13 cellular contexts compared by ENCODE assay signal in the genomic region with DNA sequence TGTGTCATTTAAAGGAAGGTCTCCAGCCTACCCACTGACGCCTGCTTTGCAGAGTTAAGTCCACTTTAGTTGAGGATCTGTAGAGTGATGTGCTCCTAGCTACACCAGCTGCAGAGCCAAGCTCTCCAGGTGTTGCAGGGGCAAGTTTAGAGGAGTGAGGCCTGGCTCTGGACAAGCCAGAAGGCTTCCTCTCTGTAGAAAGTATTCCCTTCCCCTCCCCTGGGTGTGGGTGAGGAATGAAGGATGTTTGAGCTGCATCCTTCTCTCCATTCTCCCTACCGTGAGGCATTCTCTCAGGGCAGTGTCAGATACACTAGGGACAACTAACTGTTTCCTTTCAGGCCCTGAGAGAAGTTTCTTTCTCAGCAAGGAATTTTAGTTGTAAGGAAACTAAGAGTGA.
DNase-seq lines count a peak whose midpoint lies in the region; ATAC-seq and TF ChIP-seq lines count a peak whose summit lies in the region.
"Had no signal": no experiment of that assay in that cellular context is flagged by ENCODE, and none has a peak within 500 bp of the region (broad histone marks: within the 10 kb centered on the region; RNA-seq: fewer than 3 reads in every experiment).

No MANE protein-coding gene starts in this region.

- H3K27me3 Mint-ChIP-seq in chondrocyte (ENCODE audit: low read depth) (no peaks in the 10 kb centered on the region), naive B cell (no peaks in the 10 kb centered on the region)
- no peaks in the 10 kb centered on the region for H3K27me3 Mint-ChIP-seq in activated CD8-positive, alpha-beta memory T cell treated with anti-CD3 and anti-CD28 coated beads, Interleukin-2, amount 10 ng/mL, durations not matched to agents 7 days and 5 days

- no peaks in the 10 kb centered on the region for H3K36me3 ChIP-seq in body of pancreas (replicated peaks in 1 of 2; ENCODE audit: insufficient read depth in 1 of 2, low read depth in 2 of 2)

- no peaks in the 10 kb centered on the region for H3K9me3 ChIP-seq in body of pancreas
- H3K9me3 ChIP-seq: Peyer's patch had no signal

- peak; percentile 8 for ATAC-seq in HG02642 (IDR thresholded peaks at IDR 0.05; ENCODE audit: poor library complexity, unreplicated experiment)
- no peak for ATAC-seq in naive B cell (ENCODE audit: low read depth in 2 of 2)
- ATAC-seq in body of pancreas: no peak
- no peak for ATAC-seq in activated CD8-positive, alpha-beta memory T cell treated with anti-CD3 and anti-CD28 coated beads, Interleukin-2, amount 10 ng/mL, durations not matched to agents 7 days and 5 days
- no peak for ATAC-seq in HG03565 (IDR thresholded peaks at IDR 0.05; ENCODE audit: unreplicated experiment)

- 86% methylated on average over 2 of the region's 2 CpGs for WGBS in body of pancreas, 2 donors

- TF ChIP-seq CTCF in AG10803 (conservative IDR thresholded peaks at IDR 0.05; ENCODE audit: low read length): no peak
- TF ChIP-seq CTCF in chondrocyte (IDR thresholded peaks at IDR 0.05): no peak
- no peak for TF ChIP-seq CTCF in body of pancreas (IDR thresholded peaks at IDR 0.05)
- no peak for TF ChIP-seq CTCF in foreskin fibroblast (IDR thresholded peaks at IDR 0.05; ENCODE audit: low read depth, low read length)

- DNase-seq in AG10803 (ENCODE audit: low read depth): peak; percentile 25
- no peak for DNase-seq in chondrocyte (ENCODE audit: low spot score)
- no peak for DNase-seq in naive B cell
- no peak for DNase-seq in body of pancreas
- DNase-seq in activated CD8-positive, alpha-beta memory T cell treated with anti-CD3 and anti-CD28 coated beads, Interleukin-2, amount 10 ng/mL, durations not matched to agents 7 days and 5 days: no peak
- DNase-seq in foreskin fibroblast: no peak
- DNase-seq: activated CD8-positive, alpha-beta memory T cell treated with anti-CD3 and anti-CD28 coated beads for 24 hours; HCEC 1CT; KBM-7; Peyer's patch; T1000 had no signal

- H3K4me3 ChIP-seq in AG10803 (ENCODE audit: low read length) (no peak overlapping the region), body of pancreas (no peak overlapping the region), foreskin fibroblast (ENCODE audit: low read depth in 1 of 2, low read length in 2 of 2) (no peak overlapping the region)
- H3K4me3 ChIP-seq: Peyer's patch had no signal

- H3K9me3 Mint-ChIP-seq in chondrocyte (ENCODE audit: low read depth): no peaks in the 10 kb centered on the region
- no peaks in the 10 kb centered on the region for H3K9me3 Mint-ChIP-seq in naive B cell
- H3K9me3 Mint-ChIP-seq in activated CD8-positive, alpha-beta memory T cell treated with anti-CD3 and anti-CD28 coated beads, Interleukin-2, amount 10 ng/mL, durations not matched to agents 7 days and 5 days (ENCODE audit: low read depth): no peaks in the 10 kb centered on the region

- CTCF ChIA-PET in activated CD8-positive, alpha-beta memory T cell treated with anti-CD3 and anti-CD28 coated beads, Interleukin-2, amount 10 ng/mL, durations not matched to agents 7 days and 5 days (lab: Charles Lee): no interaction called here

- H3K4me1 Mint-ChIP-seq in chondrocyte (ENCODE audit: low read depth) (peaks cover 44% of the 10 kb centered on the region), naive B cell (peaks cover 64 to 88% (median 77%) of the 10 kb centered on the region in 3 donors)
- peaks cover 40% of the 10 kb centered on the region for H3K4me1 Mint-ChIP-seq in activated CD8-positive, alpha-beta memory T cell treated with anti-CD3 and anti-CD28 coated beads, Interleukin-2, amount 10 ng/mL, durations not matched to agents 7 days and 5 days

- no peaks in the 10 kb centered on the region for H3K4me1 ChIP-seq in body of pancreas

- H3K27me3 ChIP-seq in body of pancreas: no peaks in the 10 kb centered on the region
- H3K27me3 ChIP-seq: Peyer's patch had no signal

- TF ChIP-seq POLR2A in body of pancreas (IDR thresholded peaks at IDR 0.05): no peak

- peaks cover 7% of the 10 kb centered on the region for H3K36me3 Mint-ChIP-seq in chondrocyte (ENCODE audit: low read depth)
- H3K36me3 Mint-ChIP-seq in naive B cell: peaks cover 33 to 35% of the 10 kb centered on the region in 2 donors
- H3K36me3 Mint-ChIP-seq in activated CD8-positive, alpha-beta memory T cell treated with anti-CD3 and anti-CD28 coated beads, Interleukin-2, amount 10 ng/mL, durations not matched to agents 7 days and 5 days: peaks cover 44% of the 10 kb centered on the region

- H3K4me3 Mint-ChIP-seq in chondrocyte (ENCODE audit: unreplicated experiment): peak overlapping the region; percentile 3
- H3K4me3 Mint-ChIP-seq in naive B cell: peak overlapping the region in 7 of 8 donors; percentile 35 to 80 (median 55)
- no peak overlapping the region for H3K4me3 Mint-ChIP-seq in activated CD8-positive, alpha-beta memory T cell treated with anti-CD3 and anti-CD28 coated beads, Interleukin-2, amount 10 ng/mL, durations not matched to agents 7 days and 5 days

- H3K27ac Mint-ChIP-seq in chondrocyte (ENCODE audit: unreplicated experiment) (peak overlapping the region; percentile 93), naive B cell (peak overlapping the region in 5 of 6 donors; percentile 49 to 91 (median 78))
- no peak overlapping the region for H3K27ac Mint-ChIP-seq in activated CD8-positive, alpha-beta memory T cell treated with anti-CD3 and anti-CD28 coated beads, Interleukin-2, amount 10 ng/mL, durations not matched to agents 7 days and 5 days

- intact Hi-C loops in body of pancreas (cut with DNase I): no loop called here

- no peak overlapping the region for H3K27ac ChIP-seq in body of pancreas
